ENCODE assay signal across 8 cellular contexts in genomic region chr14:91417134-91417982, GRCh38. TPM values are rescaled to one million over a fixed set of nuclear protein-coding genes. Genes with fewer than 3 reads are reported as not detected.
DNase-seq lines count a peak whose midpoint lies in the region; ATAC-seq and TF ChIP-seq lines count a peak whose summit lies in the region.

TSS of gene CCDC88C (minus strand) at chr14:91417820. CDS start at chr14:91417690, 130 bp downstream.

- TF ChIP-seq CTCF in cardiac muscle cell (IDR thresholded peaks at IDR 0.05; ENCODE audit: low read depth, low read length), result no peak

- H3K4me3 Mint-ChIP-seq in activated naive CD4-positive, alpha-beta T cell treated with anti-CD3 and anti-CD28 coated beads for 36 hours, result peak within 1 kb of the TSS; percentile 98

- H3K9me3 Mint-ChIP-seq in activated naive CD4-positive, alpha-beta T cell treated with anti-CD3 and anti-CD28 coated beads for 36 hours, result no peaks in the 10 kb centered on the region

- H3K4me1 Mint-ChIP-seq in activated naive CD4-positive, alpha-beta T cell treated with anti-CD3 and anti-CD28 coated beads for 36 hours (ENCODE audit: low read depth), result peaks cover 44% of the 10 kb centered on the region

- H3K9ac ChIP-seq in HUES6 (ENCODE audit: low read length), result peak within 1 kb of the TSS; percentile 64

- peaks cover 7% of the 10 kb centered on the region; the same call in 1 of the 2 replicates for H3K27me3 ChIP-seq in HUES6 (ENCODE audit: control insufficient read depth, insufficient read depth, low read length)
- H3K27me3 ChIP-seq in SJCRH30, result no peaks in the 10 kb centered on the region
- H3K27me3 ChIP-seq in cardiac muscle cell, result peaks cover 80% of the 10 kb centered on the region

- DNase-seq in DMS153 (lab: John Stamatoyannopoulos, UW), result peak; percentile 24
- peak; percentile 53 to 65 for DNase-seq in SJCRH30
- peak; percentile 78 for DNase-seq in activated naive CD4-positive, alpha-beta T cell treated with anti-CD3 and anti-CD28 coated beads for 36 hours
- DNase-seq in cardiac muscle cell (ENCODE audit: low read depth in 1 of 2, low spot score in 1 of 2), result peak in 1 of 2 donors; percentile 61
- peak; percentile 43 for DNase-seq in pons (ENCODE audit: low spot score)
- DNase-seq in amniotic stem cell (lab: John Stamatoyannopoulos, UW), result no peak

- H3K36me3 ChIP-seq in HUES6 (ENCODE audit: control insufficient read depth, insufficient read depth, low read length) (no peaks in the 10 kb centered on the region), SJCRH30 (no peaks in the 10 kb centered on the region), cardiac muscle cell (no peaks in the 10 kb centered on the region)

- H3K27ac Mint-ChIP-seq in activated naive CD4-positive, alpha-beta T cell treated with anti-CD3 and anti-CD28 coated beads for 36 hours, result peak within 1 kb of the TSS; percentile 100

- intact Hi-C loops in activated naive CD4-positive, alpha-beta T cell treated with anti-CD3 and anti-CD28 coated beads for 36 hours (cut with micrococcal nuclease), result loop anchor here (1.0 to 10.0 kb wide), 6 partner anchors 93 to 1463 kb away; partner anchors contain the start of genes EFCAB11, PPP4R3A, RPS6KA5 and TDP1

- peak; percentile 54 for ATAC-seq in GM21390 (IDR thresholded peaks at IDR 0.05; ENCODE audit: unreplicated experiment)

- no peaks in the 10 kb centered on the region for H3K27me3 Mint-ChIP-seq in activated naive CD4-positive, alpha-beta T cell treated with anti-CD3 and anti-CD28 coated beads for 36 hours (ENCODE audit: low read depth)

- H3K9me3 ChIP-seq in HUES6 (ENCODE audit: control insufficient read depth, insufficient read depth, low read depth, low read length), result no peaks in the 10 kb centered on the region
- no peaks in the 10 kb centered on the region for H3K9me3 ChIP-seq in SJCRH30 (replicated peaks)
- no peaks in the 10 kb centered on the region for H3K9me3 ChIP-seq in cardiac muscle cell (ENCODE audit: low read depth)

- H3K4me3 ChIP-seq in HUES6 (ENCODE audit: low read depth, low read length) (peak within 1 kb of the TSS; percentile 72), SJCRH30 (peak within 1 kb of the TSS; percentile 64), cardiac muscle cell (peak within 1 kb of the TSS; percentile 40)

- CTCF ChIA-PET in activated naive CD4-positive, alpha-beta T cell treated with anti-CD3 and anti-CD28 coated beads for 36 hours (lab: Charles Lee), result interaction anchor here (0.6 to 9.5 kb wide), 12 partner anchors 11 to 178 kb away, joined by 3 to 99 read pairs (median 4); no protein-coding TSS in a partner anchor

- H3K4me1 ChIP-seq in HUES6 (ENCODE audit: control insufficient read depth, insufficient read depth, low read length) (peaks cover 30% of the 10 kb centered on the region), SJCRH30 (peaks cover 14% of the 10 kb centered on the region), cardiac muscle cell (ENCODE audit: low read depth) (no peaks in the 10 kb centered on the region)

- H3K36me3 Mint-ChIP-seq in activated naive CD4-positive, alpha-beta T cell treated with anti-CD3 and anti-CD28 coated beads for 36 hours (ENCODE audit: low read depth), result peaks cover 35% of the 10 kb centered on the region

- H3K27ac ChIP-seq in HUES6 (ENCODE audit: low read depth, low read length) (peak within 1 kb of the TSS; percentile 53; the same call in 1 of the 2 replicates), SJCRH30 (no peak within 1 kb of the TSS), cardiac muscle cell (no peak within 1 kb of the TSS)

RNA-seq across cellular contexts. Expression of gene CCDC88C, which starts in this region (rescaled TPM):
- total RNA-seq in SJCRH30 (2014; rRNA removed; shearing (Covaris generic)), result 8.9 TPM in 2 replicates
- 10 to 100 TPM; 76.0 to 83.3 TPM for total RNA-seq in activated naive CD4-positive, alpha-beta T cell treated with anti-CD3 and anti-CD28 coated beads for 36 hours
- total RNA-seq in cardiac muscle cell, result 0.92 and 1.2 TPM in 2 replicates
- polyA plus RNA-seq in cardiac muscle cell, result 0.49 and 0.57 TPM in 2 replicates
